Comparison of ENCODE assay signal across 8 cellular contexts in the genomic region with DNA sequence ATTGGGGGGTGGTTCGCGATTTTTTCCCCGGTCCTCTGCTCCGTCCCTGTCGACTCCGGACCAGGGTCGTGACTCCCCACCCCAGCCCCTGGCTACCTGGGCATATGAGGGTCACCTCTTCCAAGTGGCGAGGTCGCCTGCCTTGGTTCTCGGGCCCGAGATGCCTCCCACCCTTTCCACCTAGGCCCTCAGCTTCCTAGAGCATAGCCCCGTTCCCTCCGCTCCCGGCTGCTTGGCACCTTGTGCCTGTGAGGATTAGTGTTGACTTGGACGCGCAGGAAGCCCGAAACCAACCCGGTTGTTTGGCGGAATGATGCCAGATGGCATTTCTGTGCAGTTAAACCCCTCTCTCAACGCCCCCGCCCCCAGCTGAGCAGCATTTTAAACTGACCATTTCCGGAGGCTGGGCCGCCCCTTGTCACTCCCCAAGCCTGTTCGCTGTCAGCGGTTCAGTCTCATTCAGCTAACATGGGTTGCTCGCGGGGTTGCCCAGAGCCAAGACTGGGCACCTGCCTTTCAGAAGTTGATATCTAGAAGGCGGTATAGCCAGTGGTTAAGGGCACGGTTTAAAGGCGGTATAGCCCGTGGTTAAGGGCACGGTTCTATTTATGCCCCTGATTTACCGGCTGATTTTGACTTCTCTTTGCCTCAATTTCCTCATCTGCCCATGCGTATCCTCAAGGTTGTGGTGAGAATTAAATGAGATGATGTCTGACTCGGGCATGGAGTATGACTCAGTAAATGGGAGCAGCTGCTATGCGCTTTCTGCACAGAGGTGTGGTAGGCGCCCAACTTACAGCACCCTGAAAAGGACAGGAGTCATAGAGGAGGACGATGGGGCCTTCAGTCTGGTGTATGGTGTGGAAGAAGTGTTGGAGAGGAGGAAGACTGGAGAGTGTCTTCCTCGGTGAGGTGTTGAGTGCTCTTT. TPM values are rescaled to one million over a fixed set of nuclear protein-coding genes. Genes with fewer than 3 reads are reported as not detected.
DNase-seq lines count a peak whose midpoint lies in the region; ATAC-seq and TF ChIP-seq lines count a peak whose summit lies in the region.

No MANE protein-coding gene starts in this region.

- H3K9me3 Mint-ChIP-seq in dendritic cell treated with granulocyte-macrophage colony-stimulating factor and Interleukin-4, amounts not matched to agents 40 ng/mL and 50 ng/mL, for 4 days, result no peaks in the 10 kb centered on the region

- ATAC-seq in HG03159 (IDR thresholded peaks at IDR 0.05; ENCODE audit: unreplicated experiment) (peak; percentile 26), HG03378 (IDR thresholded peaks at IDR 0.05; ENCODE audit: unreplicated experiment) (no peak)

- intact Hi-C loops in dendritic cell treated with granulocyte-macrophage colony-stimulating factor and Interleukin-4, amounts not matched to agents 40 ng/mL and 50 ng/mL, for 4 days (cut with micrococcal nuclease), result loop anchor here (5.0 kb wide), 1 partner anchor 332 kb away; the partner anchor contains the start of genes FEN1 and TMEM258
- intact Hi-C loops in lower leg skin (cut with DNase I; ENCODE audit: low total_unique reads), result no loop called here

- peak overlapping the region; percentile 93 for H3K27ac Mint-ChIP-seq in dendritic cell treated with granulocyte-macrophage colony-stimulating factor and Interleukin-4, amounts not matched to agents 40 ng/mL and 50 ng/mL, for 4 days

- POLR2A ChIA-PET in BJ (lab: Charles Lee), result no interaction called here

- H3K4me1 Mint-ChIP-seq in dendritic cell treated with granulocyte-macrophage colony-stimulating factor and Interleukin-4, amounts not matched to agents 40 ng/mL and 50 ng/mL, for 4 days (ENCODE audit: low read depth), result peaks cover 25% of the 10 kb centered on the region

- DNase-seq in BJ (ENCODE audit: low read depth) (no peak), lower leg skin (ENCODE audit: low spot score in 2 of 2) (no peak), substantia nigra (lab: John Stamatoyannopoulos, UW) (peak in 7 of 49 donors; percentile 7 to 61 (median 33))

- TF ChIP-seq POLR2A in GM18526 (IDR thresholded peaks at IDR 0.05; ENCODE audit: extremely low read depth, insufficient read length) (peak; percentile 34), Raji (IDR thresholded peaks at IDR 0.05; ENCODE audit: insufficient read depth, low read depth, low read length) (0 out of 2 replicates have a peak, but pooled peaks have one; percentile 3), lower leg skin (IDR thresholded peaks at IDR 0.05) (no peak)

- H3K36me3 Mint-ChIP-seq in dendritic cell treated with granulocyte-macrophage colony-stimulating factor and Interleukin-4, amounts not matched to agents 40 ng/mL and 50 ng/mL, for 4 days (ENCODE audit: low read depth), result peaks cover 27% of the 10 kb centered on the region

- CTCF ChIA-PET in BJ (lab: Yijun Ruan, JAX), result interaction anchor here (1.4 to 2.2 kb wide), 4 partner anchors 16 to 254 kb away, joined by 4 to 7 read pairs (median 4); no protein-coding TSS in a partner anchor

- 2% methylated on average over 34 to 39 of the region's 39 CpGs for WGBS in lower leg skin, 2 donors

- H3K36me3 ChIP-seq in BJ (ENCODE audit: control insufficient read depth, insufficient read depth, low read length), result no peaks in the 10 kb centered on the region

- H3K27me3 ChIP-seq in BJ (ENCODE audit: control insufficient read depth, insufficient read depth, low read length), result no peaks in the 10 kb centered on the region

- TF ChIP-seq CTCF in BJ (IDR thresholded peaks at IDR 0.05; ENCODE audit: insufficient read depth, low read depth, low read length) (no peak), lower leg skin (IDR thresholded peaks at IDR 0.05) (no peak)

- H3K4me3 ChIP-seq in BJ (ENCODE audit: low read depth, low read length), result peak overlapping the region; percentile 82
- H3K4me3 ChIP-seq in lower leg skin (ENCODE audit: low read depth, poor library complexity, severe bottlenecking), result peak overlapping the region; percentile 72

- peak overlapping the region; percentile 76 for H3K27ac ChIP-seq in substantia nigra (ENCODE audit: low read depth, low read length, poor library complexity, severe bottlenecking)

- no peaks in the 10 kb centered on the region for H3K27me3 Mint-ChIP-seq in dendritic cell treated with granulocyte-macrophage colony-stimulating factor and Interleukin-4, amounts not matched to agents 40 ng/mL and 50 ng/mL, for 4 days

- peak overlapping the region; percentile 95 for H3K4me3 Mint-ChIP-seq in dendritic cell treated with granulocyte-macrophage colony-stimulating factor and Interleukin-4, amounts not matched to agents 40 ng/mL and 50 ng/mL, for 4 days

RNA-seq across cellular contexts. Expression of gene INCENP, which starts 0.6 kb away (rescaled TPM):
- polyA plus RNA-seq in BJ (2011; rRNA removed), result 9.8 and 14.2 TPM in 2 replicates
- 12.7 and 18.2 TPM in 2 replicates for polyA minus RNA-seq in BJ (2011; rRNA and poly(A)+ RNA removed)
- total RNA-seq in lower leg skin, result 10 to 100 TPM; 17.5 to 30.7 (median 26.4) TPM

Comparison
In these comparisons a context has a peak if more than half of its experiments do, and no peak if none do; other contexts are left out.
1. POLR2A ChIP-seq: peak in GM18526 (single experiment) and Raji (single experiment); none in lower leg skin (0 of 2).